ENCODE assay signal across 9 cellular contexts in genomic region chr5:75335952-75336624, GRCh38. TPM values are rescaled to one million over a fixed set of nuclear protein-coding genes. Genes with fewer than 3 reads are reported as not detected.
A peak's percentile ranks its signal among the peaks of the same experiment; 100 is the strongest.
DNase-seq lines count a peak whose midpoint lies in the region; ATAC-seq and TF ChIP-seq lines count a peak whose summit lies in the region.
"Had no signal": no experiment of that assay in that cellular context is flagged by ENCODE, and none has a peak within 500 bp of the region (broad histone marks: within the 10 kb centered on the region; RNA-seq: fewer than 3 reads in every experiment).

No MANE protein-coding gene starts in this region.

- H3K9me3 Mint-ChIP-seq in CD4-positive, alpha-beta memory T cell: no peaks in the 10 kb centered on the region
- no peaks in the 10 kb centered on the region for H3K9me3 Mint-ChIP-seq in T-helper 2 cell treated with Interferon-gamma antibody and Interleukin-4, amounts not matched to agents 5 μg/mL and 100 μg/mL, for 36 hours
- no peaks in the 10 kb centered on the region for H3K9me3 Mint-ChIP-seq in naive thymus-derived CD8-positive, alpha-beta T cell
- H3K9me3 Mint-ChIP-seq: T-helper 1 cell treated with Interleukin-12 subunit alpha and Interleukin-12 subunit beta and Interleukin-4 antibody, amounts not matched to agents 30 μg/mL and 1 μg/mL, for 36 hours had no signal

- TF ChIP-seq CTCF in GM20000 (IDR thresholded peaks at IDR 0.05; ENCODE audit: extremely low read depth, missing control alignments) (no peak), fibroblast of pulmonary artery (IDR thresholded peaks at IDR 0.05; ENCODE audit: low read length, missing control alignments) (peak; percentile 55)

- H3K36me3 Mint-ChIP-seq in CD4-positive, alpha-beta memory T cell: peaks cover 0 to 5% of the 10 kb centered on the region in 2 donors
- peaks cover 11% of the 10 kb centered on the region for H3K36me3 Mint-ChIP-seq in T-helper 2 cell treated with Interferon-gamma antibody and Interleukin-4, amounts not matched to agents 5 μg/mL and 100 μg/mL, for 36 hours (ENCODE audit: low read depth)
- H3K36me3 Mint-ChIP-seq in naive thymus-derived CD8-positive, alpha-beta T cell: no peaks in the 10 kb centered on the region

- peaks cover 26% of the 10 kb centered on the region for H3K4me1 ChIP-seq in CD4-positive, alpha-beta memory T cell (ENCODE audit: insufficient read depth, low read length)

- peak; percentile 6 to 9 for ATAC-seq in naive thymus-derived CD8-positive, alpha-beta T cell

- H3K4me3 ChIP-seq in CD4-positive, alpha-beta memory T cell (ENCODE audit: low read length in 2 of 2): peak overlapping the region; percentile 59 to 90
- peak overlapping the region; percentile 93 for H3K4me3 ChIP-seq in fibroblast of pulmonary artery (replicated peaks; ENCODE audit: low read depth, low read length)

- H3K27me3 ChIP-seq in CD4-positive, alpha-beta memory T cell (ENCODE audit: insufficient read depth, low read length): no peaks in the 10 kb centered on the region

- no peaks in the 10 kb centered on the region for H3K27me3 Mint-ChIP-seq in CD4-positive, alpha-beta memory T cell
- H3K27me3 Mint-ChIP-seq in T-helper 2 cell treated with Interferon-gamma antibody and Interleukin-4, amounts not matched to agents 5 μg/mL and 100 μg/mL, for 36 hours (ENCODE audit: low read depth): no peaks in the 10 kb centered on the region
- peaks cover 0 to 2% (median 0%) of the 10 kb centered on the region in 5 donors for H3K27me3 Mint-ChIP-seq in naive thymus-derived CD8-positive, alpha-beta T cell

- intact Hi-C loops in CD4-positive, alpha-beta memory T cell (cut with micrococcal nuclease): loop anchor here (2.0 to 10.0 kb wide), 5 partner anchors 285 to 1769 kb away; partner anchors contain the start of genes ANKRA2, HEXB and UTP15

- H3K4me1 Mint-ChIP-seq in CD4-positive, alpha-beta memory T cell: peaks cover 21 to 33% (median 27%) of the 10 kb centered on the region in 4 donors
- H3K4me1 Mint-ChIP-seq in T-helper 2 cell treated with Interferon-gamma antibody and Interleukin-4, amounts not matched to agents 5 μg/mL and 100 μg/mL, for 36 hours (ENCODE audit: low read depth): peaks cover 24% of the 10 kb centered on the region
- H3K4me1 Mint-ChIP-seq in naive thymus-derived CD8-positive, alpha-beta T cell: peaks cover 16 to 31% (median 25%) of the 10 kb centered on the region in 4 donors

- no peaks in the 10 kb centered on the region for H3K36me3 ChIP-seq in CD4-positive, alpha-beta memory T cell (ENCODE audit: insufficient read depth, low read length)

- peak in 3 of 5 donors; percentile 25 to 51 (median 43) for DNase-seq in CD4-positive, alpha-beta memory T cell
- DNase-seq in GM20000 (ENCODE audit: low spot score) (peak; percentile 56), NCI-H1048 (lab: John Stamatoyannopoulos, UW) (peak; percentile 3), fibroblast of pulmonary artery (ENCODE audit: low read depth) (peak; percentile 91), SKM-1 treated with dmso at 0.1 percent for 144 hours (lab: John Stamatoyannopoulos, UW; ENCODE audit: unreplicated experiment) (no peak), activated gamma-delta T cell treated with Interleukin-2 at 50 U/mL for 16 hours (no peak)
- DNase-seq in T-helper 2 cell treated with Interferon-gamma antibody and Interleukin-4, amounts not matched to agents 5 μg/mL and 100 μg/mL, for 36 hours (ENCODE audit: low spot score): peak; percentile 15
- peak in 2 of 10 donors; percentile 9 to 19 for DNase-seq in naive thymus-derived CD8-positive, alpha-beta T cell

- no peaks in the 10 kb centered on the region for H3K9me3 ChIP-seq in CD4-positive, alpha-beta memory T cell (ENCODE audit: control insufficient read depth in 1 of 2, low read length in 2 of 2)

- H3K27ac Mint-ChIP-seq in CD4-positive, alpha-beta memory T cell: no peak overlapping the region
- H3K27ac Mint-ChIP-seq in T-helper 2 cell treated with Interferon-gamma antibody and Interleukin-4, amounts not matched to agents 5 μg/mL and 100 μg/mL, for 36 hours: no peak overlapping the region
- no peak overlapping the region for H3K27ac Mint-ChIP-seq in naive thymus-derived CD8-positive, alpha-beta T cell
- H3K27ac Mint-ChIP-seq: T-helper 1 cell treated with Interleukin-12 subunit alpha and Interleukin-12 subunit beta and Interleukin-4 antibody, amounts not matched to agents 30 μg/mL and 1 μg/mL, for 36 hours had no signal

- peak overlapping the region; percentile 72 for H3K27ac ChIP-seq in CD4-positive, alpha-beta memory T cell (ENCODE audit: low read depth, low read length)

- CTCF ChIA-PET in CD4-positive, alpha-beta memory T cell (lab: Charles Lee; ENCODE audit: partially characterized antibody): interaction anchor here (1.5 to 2.0 kb wide), 3 partner anchors 100 to 401 kb away, joined by 6 to 22 read pairs (median 8); partner anchors contain the start of gene ANKRD31

- H3K4me3 Mint-ChIP-seq in CD4-positive, alpha-beta memory T cell: no peak overlapping the region
- H3K4me3 Mint-ChIP-seq in T-helper 2 cell treated with Interferon-gamma antibody and Interleukin-4, amounts not matched to agents 5 μg/mL and 100 μg/mL, for 36 hours: no peak overlapping the region
- no peak overlapping the region for H3K4me3 Mint-ChIP-seq in naive thymus-derived CD8-positive, alpha-beta T cell
- H3K4me3 Mint-ChIP-seq: T-helper 1 cell treated with Interleukin-12 subunit alpha and Interleukin-12 subunit beta and Interleukin-4 antibody, amounts not matched to agents 30 μg/mL and 1 μg/mL, for 36 hours had no signal

- POLR2A ChIA-PET in CD4-positive, alpha-beta memory T cell (lab: Charles Lee; ENCODE audit: partially characterized antibody): interaction anchor here (0.7 to 1.9 kb wide), 14 partner anchors 12 to 1839 kb away, joined by 3 to 23 read pairs (median 4); partner anchors contain the start of genes AGGF1, ANKRD31, CERT1 and GFM2
- POLR2A ChIA-PET in naive thymus-derived CD8-positive, alpha-beta T cell (lab: Charles Lee): interaction anchor here (0.9 to 1.9 kb wide), 5 partner anchors 99 to 569 kb away, joined by 4 to 35 read pairs (median 8); partner anchors contain the start of genes ANKRD31, GCNT4, GFM2 and NSA2

RNA-seq across cellular contexts. Expression of gene HMGCR, which starts 0.9 kb away (rescaled TPM):
- 10 to 100 TPM; 39.6 to 43.0 TPM for total RNA-seq in CD4-positive, alpha-beta memory T cell
- polyA plus RNA-seq in CD4-positive, alpha-beta memory T cell: 10 to 100 TPM in 1 of 2 donors, 1 to 10 TPM in 1; 8.3 to 11.4 TPM
- 10 to 100 TPM; 39.2 to 41.8 TPM for total RNA-seq in naive thymus-derived CD8-positive, alpha-beta T cell
- polyA plus RNA-seq in naive thymus-derived CD8-positive, alpha-beta T cell: 10 to 100 TPM in 1 of 3 donors, 1 to 10 TPM in 2; 8.2 to 11.0 (median 9.3) TPM

Comparison
In these comparisons a context has a peak if more than half of its experiments do, and no peak if none do; other contexts are left out.
1. DNase-seq: peak in CD4-positive, alpha-beta memory T cell (3 of 5), GM20000 (single experiment), NCI-H1048 (single experiment), T-helper 2 cell treated with Interferon-gamma antibody and Interleukin-4, amounts not matched to agents 5 μg/mL and 100 μg/mL, for 36 hours (single experiment) and fibroblast of pulmonary artery (single experiment); none in SKM-1 treated with dmso at 0.1 percent for 144 hours (single experiment) and activated gamma-delta T cell treated with Interleukin-2 at 50 U/mL for 16 hours (single experiment).